In genomic region chr21:42495765-42496119, GRCh38 we compare ENCODE assay signal across 8 cellular contexts. TPM values are rescaled to one million over a fixed set of nuclear protein-coding genes. Genes with fewer than 3 reads are reported as not detected.
DNase-seq lines count a peak whose midpoint lies in the region; ATAC-seq and TF ChIP-seq lines count a peak whose summit lies in the region.

No MANE protein-coding gene starts in this region.

- no peak overlapping the region for H4K91ac ChIP-seq in trophoblast cell (ENCODE audit: low read depth, low read length)

- peak overlapping the region; percentile 18 for H4K8ac ChIP-seq in trophoblast cell (ENCODE audit: low read depth, low read length)

- TF ChIP-seq CTCF in GM06990 (IDR thresholded peaks at IDR 0.05; ENCODE audit: insufficient read depth, low read length, poor library complexity, severe bottlenecking) (no peak), RWPE2 (IDR thresholded peaks at IDR 0.05; ENCODE audit: poor library complexity, severe bottlenecking) (no peak), fibroblast of the aortic adventitia (IDR thresholded peaks at IDR 0.05; ENCODE audit: insufficient read depth, low read length) (no peak)

- no peaks in the 10 kb centered on the region for H3K79me1 ChIP-seq in trophoblast cell (ENCODE audit: low read length)

- no peaks in the 10 kb centered on the region for H3K9me3 ChIP-seq in RWPE2 (ENCODE audit: severe bottlenecking)
- no peaks in the 10 kb centered on the region for H3K9me3 ChIP-seq in trophoblast cell (ENCODE audit: insufficient read depth, low read depth, low read length)

- ATAC-seq in HG02610 (IDR thresholded peaks at IDR 0.05; ENCODE audit: unreplicated experiment) (peak; percentile 16), RWPE2 (ENCODE audit: low read depth) (no peak; the same call in 1 of the 3 replicates), GM21381 (IDR thresholded peaks at IDR 0.05; ENCODE audit: unreplicated experiment) (no peak)

- no peak overlapping the region for H4K12ac ChIP-seq in trophoblast cell (ENCODE audit: low read depth, low read length)

- H3K14ac ChIP-seq in trophoblast cell (ENCODE audit: low read length): no peak overlapping the region

- H3K4me1 ChIP-seq in RWPE2 (ENCODE audit: insufficient read depth, poor library complexity, severe bottlenecking) (peaks cover 6% of the 10 kb centered on the region), trophoblast cell (ENCODE audit: control insufficient read depth in 1 of 2, insufficient read depth in 2 of 2, low read length in 2 of 2) (peaks cover 4 to 11% of the 10 kb centered on the region in 2 experiments)

- peak overlapping the region; percentile 100 for H3K4me2 ChIP-seq in trophoblast cell (ENCODE audit: low read length)

- H3K4ac ChIP-seq in trophoblast cell (ENCODE audit: low read depth, low read length): no peak overlapping the region

- H3K9ac ChIP-seq in trophoblast cell (ENCODE audit: low read length): no peak overlapping the region

- H3K36me3 ChIP-seq in GM06990 (ENCODE audit: control insufficient read depth, insufficient read depth, low read length) (no peaks in the 10 kb centered on the region), RWPE2 (ENCODE audit: low read depth) (no peaks in the 10 kb centered on the region), trophoblast cell (ENCODE audit: control insufficient read depth in 1 of 2, insufficient read depth in 2 of 2, low read length in 2 of 2) (no peaks in the 10 kb centered on the region)

- H2BK12ac ChIP-seq in trophoblast cell (ENCODE audit: low read length): no peak overlapping the region

- H3K27ac ChIP-seq in RWPE2 (ENCODE audit: poor library complexity, severe bottlenecking) (no peak overlapping the region), trophoblast cell (ENCODE audit: low read depth, low read length) (no peak overlapping the region)

- H3K27me3 ChIP-seq in GM06990 (replicated peaks; ENCODE audit: control insufficient read depth, insufficient read depth, low read length): no peaks in the 10 kb centered on the region
- no peaks in the 10 kb centered on the region for H3K27me3 ChIP-seq in RWPE2 (ENCODE audit: insufficient read depth, poor library complexity, severe bottlenecking)
- H3K27me3 ChIP-seq in trophoblast cell (ENCODE audit: insufficient read depth, low read length): no peaks in the 10 kb centered on the region

- no peak overlapping the region for H2AK5ac ChIP-seq in trophoblast cell (ENCODE audit: low read length)

- H2BK5ac ChIP-seq in trophoblast cell (ENCODE audit: low read depth, low read length, poor library complexity): no peak overlapping the region

- H2AFZ ChIP-seq in trophoblast cell (ENCODE audit: insufficient read depth, low read length, poor library complexity): peak overlapping the region; percentile 85

- no peak overlapping the region for H3K18ac ChIP-seq in trophoblast cell (ENCODE audit: low read length)

- DNase-seq in GM06990 (ENCODE audit: extremely low read depth, insufficient read length) (no peak), RWPE2 (ENCODE audit: low spot score) (no peak), fibroblast of the aortic adventitia (ENCODE audit: low read depth) (no peak), trophoblast cell (peak; percentile 35 to 51), NCI-H1694 treated with DMSO at 0.1 percent for 48 hours (lab: John Stamatoyannopoulos, UW) (no peak)
- no peak for DNase-seq in central memory CD4-positive, alpha-beta T cell

- H3K4me3 ChIP-seq in GM06990 (replicated peaks; ENCODE audit: low read depth, low read length) (peak overlapping the region; percentile 55), RWPE2 (ENCODE audit: severe bottlenecking) (peak overlapping the region; percentile 48), fibroblast of the aortic adventitia (ENCODE audit: low read depth, low read length) (peak overlapping the region; percentile 79), trophoblast cell (ENCODE audit: low read depth, low read length) (peak overlapping the region; percentile 76)

- WGBS in trophoblast cell (ENCODE audit: extremely low coverage, insufficient coverage, insufficient read length): no CpG with 5 or more reads among the region's 18 CpGs

- H3K79me2 ChIP-seq in trophoblast cell (ENCODE audit: control insufficient read depth, insufficient read depth, low read length, poor library complexity): no peaks in the 10 kb centered on the region

- H2BK120ac ChIP-seq in trophoblast cell (ENCODE audit: insufficient read depth, low read length, poor library complexity): no peak overlapping the region

- no peak overlapping the region for H3K23ac ChIP-seq in trophoblast cell (ENCODE audit: low read length)

RNA-seq across cellular contexts. Expression of gene RSPH1, which starts 0.3 kb away (rescaled TPM):
- total RNA-seq in fibroblast of the aortic adventitia (ENCODE audit: low replicate concordance): 0.16 TPM in 1 of 2 replicates, not detected in the other
- polyA plus RNA-seq in trophoblast cell (2013): 0.12 and 0.17 TPM in 2 replicates

RNA-seq across cellular contexts. Expression of gene SLC37A1, which starts 17.9 kb away (rescaled TPM):
- 0.27 and 2.5 TPM in 2 replicates for total RNA-seq in fibroblast of the aortic adventitia (ENCODE audit: low replicate concordance)
- polyA plus RNA-seq in trophoblast cell (2013): 15.1 and 16.6 TPM in 2 replicates

Comparison
In these comparisons a context has a peak if more than half of its experiments do, and no peak if none do; other contexts are left out.
1. DNase-seq: peak in trophoblast cell (2 of 2); none in GM06990 (single experiment), RWPE2 (single experiment), fibroblast of the aortic adventitia (single experiment), central memory CD4-positive, alpha-beta T cell (single experiment) and NCI-H1694 treated with DMSO at 0.1 percent for 48 hours (single experiment).
2. Peak in every context shown above with its lines, with median percentiles within 50 percentile points of each other: H3K4me3 ChIP-seq.